Comparison of ENCODE assay signal across 1 cellular context in genomic region chr2:75882530-75882929, GRCh38.
A peak's percentile ranks its signal among the peaks of the same experiment; 100 is the strongest.
TF ChIP-seq lines count a peak whose summit lies in the region.

No MANE protein-coding gene starts in this region.

TF ChIP-seq in HepG2, 621 proteins besides CTCF, POLR2A, EP300 and RAD21:
- no peak for TF ChIP-seq ZNF18 (CRISPR knock-in tag; IDR thresholded peaks at IDR 0.05; ENCODE audit: insufficient replicate concordance)
- TF ChIP-seq MAFF (IDR thresholded peaks at IDR 0.05; ENCODE audit: low read depth, low read length), result peak; percentile 50
- peak in 1 of 2 experiments; percentile 62; a peak in 3 of 4 replicates for TF ChIP-seq MAFK (conservative IDR thresholded peaks at IDR 0.05 in 1 of 2, IDR thresholded peaks at IDR 0.05 in 1 of 2; ENCODE audit: low read length in 2 of 2)
- no peak for TF ChIP-seq ZNF121 (CRISPR knock-in tag; IDR thresholded peaks at IDR 0.05)
